8 cellular contexts compared by ENCODE assay signal in the genomic region with DNA sequence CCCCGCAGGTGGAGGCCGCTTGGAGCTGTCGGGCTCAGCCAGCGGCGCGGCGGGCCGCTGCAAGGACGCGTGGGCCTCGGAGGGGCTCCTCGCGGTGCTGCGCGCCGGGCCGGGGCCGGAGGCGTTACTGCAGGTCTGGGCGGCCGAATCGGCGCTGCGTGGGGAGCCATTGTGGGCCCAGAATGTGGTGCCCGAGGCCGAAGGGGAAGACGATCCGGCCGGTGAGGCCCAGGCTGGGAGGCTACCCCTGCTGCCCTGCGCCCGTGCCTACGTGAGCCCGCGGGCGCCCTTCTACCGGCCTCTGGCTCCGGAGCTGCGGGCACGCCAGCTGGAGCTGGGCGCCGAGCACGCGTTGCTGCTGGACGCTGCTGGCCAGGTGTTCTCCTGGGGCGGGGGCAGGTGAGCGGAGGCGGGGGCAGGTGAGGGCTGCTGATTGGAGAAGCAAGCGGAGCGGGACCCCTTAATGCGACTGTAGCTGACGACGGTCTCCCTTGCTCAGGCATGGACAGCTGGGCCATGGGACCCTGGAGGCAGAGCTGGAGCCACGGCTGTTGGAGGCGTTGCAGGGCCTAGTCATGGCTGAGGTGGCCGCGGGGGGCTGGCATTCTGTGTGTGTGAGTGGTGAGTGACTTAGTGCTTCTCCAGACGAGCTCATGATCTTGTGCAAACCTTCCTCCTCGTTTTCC. TPM values are rescaled to one million over a fixed set of nuclear protein-coding genes. Genes with fewer than 3 reads are reported as not detected.
A peak's percentile ranks its signal among the peaks of the same experiment; 100 is the strongest.
DNase-seq lines count a peak whose midpoint lies in the region; ATAC-seq and TF ChIP-seq lines count a peak whose summit lies in the region.

No MANE protein-coding gene starts in this region.

- H3K27me3 Mint-ChIP-seq in activated CD8-positive, alpha-beta T cell treated with anti-CD3 and anti-CD28 coated beads, Interleukin-2, amount 10 ng/mL, durations not matched to agents 7 days and 5 days (ENCODE audit: low read depth) = no peaks in the 10 kb centered on the region
- H3K27me3 Mint-ChIP-seq in progenitor cell of endocrine pancreas = no peaks in the 10 kb centered on the region

- H3K36me3 ChIP-seq in heart right ventricle = peaks cover 0 to 45% (median 17%) of the 10 kb centered on the region in 9 donors

- intact Hi-C loops in heart right ventricle (cut with DNase I) = loop anchor here (2.0 to 10.0 kb wide), 14 partner anchors 35 to 315 kb away; partner anchors contain the start of genes PRC1 (in 2 of the 10) and VPS33B (in 1 of the 10)

- WGBS in heart right ventricle, 2 donors = 17 to 22% methylated on average over 55 to 58 of the region's 58 CpGs

- peaks cover 22% of the 10 kb centered on the region for H3K4me1 Mint-ChIP-seq in activated CD8-positive, alpha-beta T cell treated with anti-CD3 and anti-CD28 coated beads, Interleukin-2, amount 10 ng/mL, durations not matched to agents 7 days and 5 days (ENCODE audit: low read depth)
- peaks cover 9% of the 10 kb centered on the region for H3K4me1 Mint-ChIP-seq in progenitor cell of endocrine pancreas (ENCODE audit: low read depth)

- no peaks in the 10 kb centered on the region for H3K9me3 ChIP-seq in heart right ventricle

- peak overlapping the region; percentile 59 for H3K4me3 Mint-ChIP-seq in activated CD8-positive, alpha-beta T cell treated with anti-CD3 and anti-CD28 coated beads, Interleukin-2, amount 10 ng/mL, durations not matched to agents 7 days and 5 days
- H3K4me3 Mint-ChIP-seq in progenitor cell of endocrine pancreas (ENCODE audit: low read depth) = peak overlapping the region; percentile 79

- CTCF ChIA-PET in activated CD8-positive, alpha-beta T cell treated with anti-CD3 and anti-CD28 coated beads, Interleukin-2, amount 10 ng/mL, durations not matched to agents 7 days and 5 days (lab: Charles Lee) = interaction anchor here (0.7 to 7.3 kb wide), 27 partner anchors 9 to 600 kb away, joined by 3 to 154 read pairs (median 5); partner anchors contain the start of genes HDDC3, MAN2A2, UNC45A and VPS33B

- H3K4me1 ChIP-seq in heart right ventricle = peaks cover 0 to 56% (median 32%) of the 10 kb centered on the region in 9 donors

- POLR2A ChIA-PET in activated CD8-positive, alpha-beta T cell treated with anti-CD3 and anti-CD28 coated beads, Interleukin-2, amount 10 ng/mL, durations not matched to agents 7 days and 5 days (lab: Charles Lee) = interaction anchor here (1.1 to 4.6 kb wide), 6 partner anchors 9 to 93 kb away, joined by 3 to 93 read pairs (median 4); partner anchors contain the start of genes HDDC3, PRC1 and UNC45A

- no peak for ATAC-seq in activated CD8-positive, alpha-beta T cell treated with anti-CD3 and anti-CD28 coated beads, Interleukin-2, amount 10 ng/mL, durations not matched to agents 7 days and 5 days
- ATAC-seq in heart right ventricle (peak in 5 of 8 donors; percentile 0 to 13 (median 4)), HG03432 (IDR thresholded peaks at IDR 0.05; ENCODE audit: unreplicated experiment) (no peak), HG03342 (IDR thresholded peaks at IDR 0.05; ENCODE audit: unreplicated experiment) (no peak), GM19351 (IDR thresholded peaks at IDR 0.05; ENCODE audit: unreplicated experiment) (no peak)

- H3K27me3 ChIP-seq in heart right ventricle = no peaks in the 10 kb centered on the region

- peaks cover 54% of the 10 kb centered on the region for H3K36me3 Mint-ChIP-seq in activated CD8-positive, alpha-beta T cell treated with anti-CD3 and anti-CD28 coated beads, Interleukin-2, amount 10 ng/mL, durations not matched to agents 7 days and 5 days (ENCODE audit: low read depth)
- peaks cover 8% of the 10 kb centered on the region for H3K36me3 Mint-ChIP-seq in progenitor cell of endocrine pancreas (ENCODE audit: insufficient read depth)

- H3K4me3 ChIP-seq in GM12865 (ENCODE audit: low read depth, low read length) = peak overlapping the region; percentile 79
- H3K4me3 ChIP-seq in heart right ventricle = peak overlapping the region; percentile 43 to 84 (median 75)

- peak overlapping the region in 9 of 10 donors; percentile 36 to 77 (median 58) for H3K27ac ChIP-seq in heart right ventricle

- peak overlapping the region; percentile 5 for H3K27ac Mint-ChIP-seq in activated CD8-positive, alpha-beta T cell treated with anti-CD3 and anti-CD28 coated beads, Interleukin-2, amount 10 ng/mL, durations not matched to agents 7 days and 5 days
- H3K27ac Mint-ChIP-seq in progenitor cell of endocrine pancreas = peak overlapping the region; percentile 64

- H3K9me3 Mint-ChIP-seq in activated CD8-positive, alpha-beta T cell treated with anti-CD3 and anti-CD28 coated beads, Interleukin-2, amount 10 ng/mL, durations not matched to agents 7 days and 5 days (ENCODE audit: insufficient read depth) = no peaks in the 10 kb centered on the region
- no peaks in the 10 kb centered on the region for H3K9me3 Mint-ChIP-seq in progenitor cell of endocrine pancreas (ENCODE audit: low read depth)

- no peak for TF ChIP-seq CTCF in GM12865 (IDR thresholded peaks at IDR 0.05; ENCODE audit: insufficient read depth, low read depth, low read length, missing control alignments)
- TF ChIP-seq CTCF in heart right ventricle (IDR thresholded peaks at IDR 0.05) = no peak
- no peak for TF ChIP-seq CTCF in progenitor cell of endocrine pancreas (IDR thresholded peaks at IDR 0.05; ENCODE audit: unreplicated experiment)

- no peak for DNase-seq in GM12865 (ENCODE audit: low read depth)
- no peak for DNase-seq in activated CD8-positive, alpha-beta T cell treated with anti-CD3 and anti-CD28 coated beads, Interleukin-2, amount 10 ng/mL, durations not matched to agents 7 days and 5 days
- peak in 1 of 2 donors; percentile 35 for DNase-seq in heart right ventricle
- peak; percentile 30 for DNase-seq in progenitor cell of endocrine pancreas (ENCODE audit: low spot score, unreplicated experiment)
- DNase-seq in cortex of kidney (lab: John Stamatoyannopoulos, UW) = no peak

RNA-seq across cellular contexts. Expression of gene RCCD1, which starts 2.6 kb away (rescaled TPM):
- 10 to 100 TPM; 30.1 to 31.9 TPM for total RNA-seq in activated CD8-positive, alpha-beta T cell treated with anti-CD3 and anti-CD28 coated beads, Interleukin-2, amount 10 ng/mL, durations not matched to agents 7 days and 5 days
- total RNA-seq in heart right ventricle = 10 to 100 TPM in 1 of 10 donors, 1 to 10 TPM in 9; 5.5 to 11.8 (median 7.6) TPM
- 1 to 10 TPM; 6.0 to 8.3 TPM for polyA plus RNA-seq in heart right ventricle
- total RNA-seq in progenitor cell of endocrine pancreas = 20.6 and 23.0 TPM in 2 replicates

RNA-seq across cellular contexts. Expression of gene UNC45A, which starts 22.2 kb away (rescaled TPM):
- total RNA-seq in activated CD8-positive, alpha-beta T cell treated with anti-CD3 and anti-CD28 coated beads, Interleukin-2, amount 10 ng/mL, durations not matched to agents 7 days and 5 days = 10 to 100 TPM; 74.6 to 81.4 TPM
- total RNA-seq in heart right ventricle (10 to 100 TPM; 19.2 to 28.0 (median 24.7) TPM), progenitor cell of endocrine pancreas (83.4 and 90.6 TPM in 2 replicates)
- polyA plus RNA-seq in heart right ventricle = 10 to 100 TPM; 26.0 to 26.4 TPM

RNA-seq across cellular contexts. Expression of gene HDDC3, which starts 24.9 kb away (rescaled TPM):
- 10 to 100 TPM; 23.8 to 26.9 TPM for total RNA-seq in activated CD8-positive, alpha-beta T cell treated with anti-CD3 and anti-CD28 coated beads, Interleukin-2, amount 10 ng/mL, durations not matched to agents 7 days and 5 days
- total RNA-seq in heart right ventricle = 10 to 100 TPM; 10.7 to 18.2 (median 14.6) TPM
- 10 to 100 TPM; 15.3 to 18.0 TPM for polyA plus RNA-seq in heart right ventricle
- 14.5 and 16.6 TPM in 2 replicates for total RNA-seq in progenitor cell of endocrine pancreas

RNA-seq across cellular contexts. Expression of gene PRC1, which starts 37.1 kb away (rescaled TPM):
- total RNA-seq in activated CD8-positive, alpha-beta T cell treated with anti-CD3 and anti-CD28 coated beads, Interleukin-2, amount 10 ng/mL, durations not matched to agents 7 days and 5 days = 100 to 1,000 TPM; 180 to 189 TPM
- total RNA-seq in heart right ventricle (10 to 100 TPM in 1 of 10 donors, 1 to 10 TPM in 9; 2.1 to 16.2 (median 4.4) TPM), progenitor cell of endocrine pancreas (79.1 and 81.5 TPM in 2 replicates)
- polyA plus RNA-seq in heart right ventricle = 1 to 10 TPM; 4.6 to 4.8 TPM

RNA-seq across cellular contexts. Expression of gene MAN2A2, which starts 54.1 kb away (rescaled TPM):
- total RNA-seq in activated CD8-positive, alpha-beta T cell treated with anti-CD3 and anti-CD28 coated beads, Interleukin-2, amount 10 ng/mL, durations not matched to agents 7 days and 5 days = 10 to 100 TPM; 82.7 to 97.7 TPM
- total RNA-seq in heart right ventricle (100 to 1,000 TPM in 4 of 10 donors, 10 to 100 TPM in 6; 78.3 to 157 (median 98.1) TPM), progenitor cell of endocrine pancreas (111 and 117 TPM in 2 replicates)
- 10 to 100 TPM; 24.8 to 84.5 TPM for polyA plus RNA-seq in heart right ventricle

Comparison
In these comparisons a context has a peak if more than half of its experiments do, and no peak if none do; other contexts are left out.
1. ATAC-seq: peak in heart right ventricle (5 of 8); none in activated CD8-positive, alpha-beta T cell treated with anti-CD3 and anti-CD28 coated beads, Interleukin-2, amount 10 ng/mL, durations not matched to agents 7 days and 5 days (single experiment), HG03432 (single experiment), HG03342 (single experiment) and GM19351 (single experiment).